ENCODE assay signal across 28 cellular contexts in genomic region chr16:81638286-81638945, GRCh38.
DNase-seq lines count a peak whose midpoint lies in the region; ATAC-seq and TF ChIP-seq lines count a peak whose summit lies in the region.
"Had no signal": no experiment of that assay in that cellular context is flagged by ENCODE, and none has a peak within 500 bp of the region (broad histone marks: within the 10 kb centered on the region; RNA-seq: fewer than 3 reads in every experiment).

No MANE protein-coding gene starts in this region.

- peaks cover 42% of the 10 kb centered on the region for H3K4me1 Mint-ChIP-seq in Caco-2 (ENCODE audit: low read depth, unreplicated experiment)

- H2BK15ac ChIP-seq in neuronal stem cell (ENCODE audit: low read length), result no peak overlapping the region

- H3K9me3 ChIP-seq in Caco-2 (no peaks in the 10 kb centered on the region), PC-9 (ENCODE audit: insufficient read depth, low read depth) (no peaks in the 10 kb centered on the region), neuronal stem cell (replicated peaks in 1 of 2; ENCODE audit: control insufficient read depth in 2 of 2, insufficient read depth in 1 of 2, low read depth in 1 of 2, low read length in 2 of 2) (no peaks in the 10 kb centered on the region), GM23248 (ENCODE audit: low read depth) (no peaks in the 10 kb centered on the region)
- H3K9me3 ChIP-seq: left ventricle myocardium inferior, upper lobe of left lung had no signal

- H4K91ac ChIP-seq in neuronal stem cell (ENCODE audit: low read depth, low read length, poor library complexity), result no peak overlapping the region

- no peak overlapping the region for H3K23ac ChIP-seq in neuronal stem cell (ENCODE audit: low read depth, low read length, poor library complexity)

- H3K4me2 ChIP-seq in PC-9, result peak overlapping the region; percentile 48
- H3K4me2 ChIP-seq in neuronal stem cell (ENCODE audit: insufficient read depth, low read length, poor library complexity, severe bottlenecking), result no peak overlapping the region
- no peak overlapping the region for H3K4me2 ChIP-seq in GM23248 (ENCODE audit: unreplicated experiment)

- no peaks in the 10 kb centered on the region for H3K27me3 Mint-ChIP-seq in Caco-2 (ENCODE audit: insufficient read depth, unreplicated experiment)
- H3K27me3 Mint-ChIP-seq: activated CD8-positive, alpha-beta T cell treated with anti-CD3 and anti-CD28 coated beads for 36 hours; T-helper 17 cell had no signal

- H3K36me3 Mint-ChIP-seq in Caco-2 (ENCODE audit: insufficient read depth, unreplicated experiment), result peaks cover 47% of the 10 kb centered on the region

- H3K9me2 ChIP-seq in PC-9 (ENCODE audit: insufficient read depth) (no peaks in the 10 kb centered on the region), GM23248 (ENCODE audit: insufficient read depth) (no peaks in the 10 kb centered on the region)

- peak overlapping the region; percentile 62 for H3K27ac Mint-ChIP-seq in Caco-2 (ENCODE audit: unreplicated experiment)
- H3K27ac Mint-ChIP-seq: activated CD8-positive, alpha-beta T cell treated with anti-CD3 and anti-CD28 coated beads for 36 hours had no signal

- peaks cover 40% of the 10 kb centered on the region for H4K20me1 ChIP-seq in PC-9 (ENCODE audit: insufficient read depth)
- H4K20me1 ChIP-seq in GM23248 (ENCODE audit: insufficient read depth), result no peaks in the 10 kb centered on the region

- H2BK5ac ChIP-seq in neuronal stem cell (ENCODE audit: low read length), result no peak overlapping the region

- H3K4me3 ChIP-seq in Caco-2 (ENCODE audit: low read depth, low read length) (no peak overlapping the region), PC-9 (no peak overlapping the region), neuronal stem cell (ENCODE audit: low read length in 2 of 2) (no peak overlapping the region), GM23248 (no peak overlapping the region)
- H3K4me3 ChIP-seq: left ventricle myocardium inferior, upper lobe of left lung had no signal

- in situ Hi-C loops in GM23248 (cut with MboI), result no loop called here

- H3K4me1 ChIP-seq in Caco-2, result peaks cover 37% of the 10 kb centered on the region
- peaks cover 43% of the 10 kb centered on the region for H3K4me1 ChIP-seq in PC-9 (replicated peaks; ENCODE audit: insufficient read depth)
- peaks cover 17 to 36% of the 10 kb centered on the region in 2 donors for H3K4me1 ChIP-seq in neuronal stem cell (ENCODE audit: control insufficient read depth in 2 of 2, insufficient read depth in 1 of 2, low read depth in 1 of 2, low read length in 2 of 2)
- peaks cover 6% of the 10 kb centered on the region; the same call in 1 of the 2 replicates for H3K4me1 ChIP-seq in GM23248 (ENCODE audit: insufficient read depth)

- H2AFZ ChIP-seq in PC-9, result no peak overlapping the region
- H2AFZ ChIP-seq in neuronal stem cell (ENCODE audit: low read length), result no peak overlapping the region
- H2AFZ ChIP-seq in GM23248, result no peak overlapping the region

- no peaks in the 10 kb centered on the region; the same call in 1 of the 2 replicates for H3K36me3 ChIP-seq in Caco-2 (ENCODE audit: control insufficient read depth, insufficient read depth, low read length)
- no peaks in the 10 kb centered on the region; the same call in 1 of the 2 replicates for H3K36me3 ChIP-seq in PC-9 (ENCODE audit: low read depth)
- no peaks in the 10 kb centered on the region for H3K36me3 ChIP-seq in neuronal stem cell (replicated peaks in 1 of 2; ENCODE audit: control insufficient read depth in 2 of 2, insufficient read depth in 2 of 2, low read length in 2 of 2)
- H3K36me3 ChIP-seq in GM23248 (ENCODE audit: low read depth), result no peaks in the 10 kb centered on the region
- H3K36me3 ChIP-seq: left ventricle myocardium inferior, upper lobe of left lung had no signal

- peak overlapping the region; percentile 29 for H3K18ac ChIP-seq in neuronal stem cell (ENCODE audit: low read length)

- H3K4ac ChIP-seq in neuronal stem cell (ENCODE audit: low read length), result no peak overlapping the region

- no peak overlapping the region for H3K9ac ChIP-seq in neuronal stem cell (ENCODE audit: low read depth, low read length, poor library complexity)
- H3K9ac ChIP-seq in GM23248, result no peak overlapping the region

- CTCF ChIA-PET in Caco-2 (lab: Charles Lee), result interaction anchor here (0.6 kb wide), 1 partner anchor 583 kb away, joined by 3 read pairs; no protein-coding TSS in a partner anchor
- CTCF ChIA-PET in PC-9 (lab: Charles Lee), result no interaction called here

- H3K79me2 ChIP-seq in PC-9 (ENCODE audit: low read depth) (peaks cover 74% of the 10 kb centered on the region), GM23248 (ENCODE audit: insufficient read depth) (peaks cover 34% of the 10 kb centered on the region; the same call in 1 of the 2 replicates)

- DNase-seq in Caco-2 (peak in 1 of 2 experiments; percentile 47), PC-9 (peak; percentile 50 to 66), neuronal stem cell (ENCODE audit: low spot score) (no peak), NCI-H2227 (lab: John Stamatoyannopoulos, UW; ENCODE audit: unreplicated experiment) (no peak), GM23248 (no peak)
- DNase-seq in stimulated activated CD4-positive, alpha-beta T cell treated with anti-CD3 and anti-CD28 coated beads, Interleukin-2, amount 100 ng/mL, for 24 hours, result no peak
- DNase-seq: activated CD4-positive, CD25-positive, alpha-beta regulatory T cell treated with anti-CD3 and anti-CD28 coated beads, Interleukin-2, amount 50 U/mL, for 72 hours; activated CD8-positive, alpha-beta T cell treated with anti-CD3 and anti-CD28 coated beads for 36 hours; activated naive CD4-positive, alpha-beta T cell treated with anti-CD3 and anti-CD28 coated beads, Interleukin-2, amount 50 U/mL, for 16 hours; C1 segment of cervical spinal cord; DMS79 treated with DMSO at 0.1 percent for 48 hours; effector CD4-positive, alpha-beta T cell; erythroblast; GF-D8; KBM-7; left ventricle myocardium inferior; NCI-H1105; NCI-H2029; NCI-H226; NCI-H69; Right ventricle myocardium superior; stimulated activated CD4-positive, alpha-beta T cell treated with anti-CD3 and anti-CD28 coated beads, Interleukin-4, amount 100 ng/mL, for 4 hours; substantia nigra; T-helper 17 cell; upper lobe of left lung had no signal

- H3K79me1 ChIP-seq in neuronal stem cell (ENCODE audit: low read depth, low read length), result no peaks in the 10 kb centered on the region

- POLR2A ChIA-PET in Caco-2 (lab: Charles Lee) (no interaction called here), PC-9 (lab: Charles Lee; ENCODE audit: unreplicated experiment) (no interaction called here)

- peak overlapping the region; percentile 21 for H3K4me3 Mint-ChIP-seq in Caco-2 (ENCODE audit: unreplicated experiment)
- H3K4me3 Mint-ChIP-seq: activated CD8-positive, alpha-beta T cell treated with anti-CD3 and anti-CD28 coated beads for 36 hours; T-helper 17 cell had no signal

- H2BK12ac ChIP-seq in neuronal stem cell (ENCODE audit: low read length), result no peak overlapping the region

- intact Hi-C loops in Caco-2 (cut with micrococcal nuclease; ENCODE audit: unreplicated experiment) (no loop called here), PC-9 (cut with micrococcal nuclease; ENCODE audit: unreplicated experiment) (no loop called here)

- TF ChIP-seq CTCF in Caco-2 (IDR thresholded peaks at IDR 0.05; ENCODE audit: insufficient read depth in 1 of 2, low read depth in 1 of 2, low read length in 1 of 2, severe bottlenecking in 1 of 2, unreplicated experiment in 1 of 2), result no peak
- no peak for TF ChIP-seq CTCF in PC-9 (conservative IDR thresholded peaks at IDR 0.05)

- H3F3A ChIP-seq in PC-9 (ENCODE audit: insufficient read depth, low read depth) (peaks cover 24% of the 10 kb centered on the region; the same call in 1 of the 2 replicates), GM23248 (ENCODE audit: insufficient read depth) (no peaks in the 10 kb centered on the region)

- H2BK120ac ChIP-seq in neuronal stem cell (ENCODE audit: low read depth, low read length), result no peak overlapping the region

- peak; percentile 31 for ATAC-seq in esophagus mucosa
- no peak for ATAC-seq in HG02571 (IDR thresholded peaks at IDR 0.05; ENCODE audit: unreplicated experiment)
- ATAC-seq: activated CD8-positive, alpha-beta T cell treated with anti-CD3 and anti-CD28 coated beads for 36 hours; SK-N-SH treated with all-trans-retinoic acid at 6 μM for 48 hours; T-helper 17 cell had no signal

- H4K8ac ChIP-seq in neuronal stem cell (ENCODE audit: low read depth, low read length), result no peak overlapping the region

- WGBS in neuronal stem cell (ENCODE audit: extremely low coverage in 2 of 2, insufficient read length in 2 of 2, insufficient replicate concordance in 1 of 2), 2 donors, result no CpG with 5 or more reads among the region's 13 CpGs
- 88 to 91% methylated on average over 12 to 13 of the region's 13 CpGs for WGBS in GM23248 (ENCODE audit: low coverage in 1 of 2, low lambda C conversion rate in 2 of 2, missing lambda C conversion rate in 2 of 2), 2 experiments

- H3K9me3 Mint-ChIP-seq in Caco-2 (ENCODE audit: unreplicated experiment), result no peaks in the 10 kb centered on the region
- H3K9me3 Mint-ChIP-seq: activated CD8-positive, alpha-beta T cell treated with anti-CD3 and anti-CD28 coated beads for 36 hours had no signal

- H3K27ac ChIP-seq in PC-9 (0 out of 2 replicates have a peak overlapping the region, but pooled peaks have one; percentile 33), neuronal stem cell (replicated peaks; ENCODE audit: low read length) (no peak overlapping the region), GM23248 (no peak overlapping the region)
- H3K27ac ChIP-seq: left ventricle myocardium inferior, upper lobe of left lung had no signal

- no TSS peak for BruUV-seq in Caco-2 (replicated peaks; lab: Mats Ljungman, UMichigan)
- BruUV-seq in PC-9 (replicated peaks; lab: Mats Ljungman, UMichigan), result no TSS peak

- H3K27me3 ChIP-seq in Caco-2 (replicated peaks; ENCODE audit: control insufficient read depth, insufficient read depth, low read length) (no peaks in the 10 kb centered on the region), PC-9 (ENCODE audit: insufficient read depth, low read depth) (no peaks in the 10 kb centered on the region), neuronal stem cell (ENCODE audit: control insufficient read depth in 3 of 3, insufficient read depth in 3 of 3, low read depth in 1 of 3, low read length in 3 of 3) (no peaks in the 10 kb centered on the region), GM23248 (replicated peaks; ENCODE audit: insufficient read depth) (no peaks in the 10 kb centered on the region)
- H3K27me3 ChIP-seq: upper lobe of left lung had no signal

- no peak overlapping the region for H3K14ac ChIP-seq in neuronal stem cell (ENCODE audit: low read length)

- no peak overlapping the region for H2AK5ac ChIP-seq in neuronal stem cell (ENCODE audit: low read depth, low read length)

Comparison
In these comparisons a context has a peak if more than half of its experiments do, and no peak if none do; other contexts are left out.
1. DNase-seq: peak in PC-9 (2 of 2); none in neuronal stem cell (single experiment), NCI-H2227 (single experiment), stimulated activated CD4-positive, alpha-beta T cell treated with anti-CD3 and anti-CD28 coated beads, Interleukin-2, amount 100 ng/mL, for 24 hours (0 of 2) and GM23248 (single experiment).